Comparison of ENCODE assay signal across 1 cellular context in the genomic region with DNA sequence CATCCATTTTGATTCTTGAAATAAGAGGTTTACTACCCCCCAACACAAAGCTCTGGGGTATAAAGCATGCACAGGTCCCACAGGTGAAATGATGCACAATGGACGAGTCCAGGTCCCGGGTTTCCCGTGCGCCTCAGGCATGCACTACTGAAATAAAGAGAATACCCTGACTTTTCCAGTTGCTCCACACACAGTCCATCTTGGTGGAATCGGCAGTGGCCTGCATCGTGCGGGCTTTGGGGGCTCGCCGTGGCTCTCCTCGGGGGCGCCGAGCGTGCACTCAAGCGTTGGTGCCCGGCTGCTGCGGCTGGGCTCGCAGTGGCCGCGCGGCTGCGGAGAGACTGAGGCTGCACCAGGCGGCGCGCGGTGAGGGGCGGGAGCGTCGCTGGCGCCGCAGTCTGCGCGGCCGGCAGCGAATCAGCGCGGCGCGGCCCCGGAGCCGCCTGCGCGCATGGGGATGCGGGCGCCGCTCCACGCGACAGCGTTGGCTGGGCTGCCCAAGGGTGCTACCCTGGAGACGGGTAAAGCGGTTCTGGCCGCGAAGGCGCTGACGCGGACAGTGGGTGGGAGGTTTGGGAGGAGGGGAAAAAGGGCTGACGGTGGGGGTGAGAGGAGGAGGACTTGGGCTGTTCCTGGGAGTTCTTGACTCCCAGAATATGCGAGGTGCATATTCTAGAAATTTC.
A peak's percentile ranks its signal among the peaks of the same experiment; 100 is the strongest.
TF ChIP-seq lines count a peak whose summit lies in the region.

No MANE protein-coding gene starts in this region.

TF ChIP-seq in HEK293, 187 proteins besides CTCF, POLR2A, EP300 and RAD21 (continued from another document):
- TF ChIP-seq, protein P1, sequence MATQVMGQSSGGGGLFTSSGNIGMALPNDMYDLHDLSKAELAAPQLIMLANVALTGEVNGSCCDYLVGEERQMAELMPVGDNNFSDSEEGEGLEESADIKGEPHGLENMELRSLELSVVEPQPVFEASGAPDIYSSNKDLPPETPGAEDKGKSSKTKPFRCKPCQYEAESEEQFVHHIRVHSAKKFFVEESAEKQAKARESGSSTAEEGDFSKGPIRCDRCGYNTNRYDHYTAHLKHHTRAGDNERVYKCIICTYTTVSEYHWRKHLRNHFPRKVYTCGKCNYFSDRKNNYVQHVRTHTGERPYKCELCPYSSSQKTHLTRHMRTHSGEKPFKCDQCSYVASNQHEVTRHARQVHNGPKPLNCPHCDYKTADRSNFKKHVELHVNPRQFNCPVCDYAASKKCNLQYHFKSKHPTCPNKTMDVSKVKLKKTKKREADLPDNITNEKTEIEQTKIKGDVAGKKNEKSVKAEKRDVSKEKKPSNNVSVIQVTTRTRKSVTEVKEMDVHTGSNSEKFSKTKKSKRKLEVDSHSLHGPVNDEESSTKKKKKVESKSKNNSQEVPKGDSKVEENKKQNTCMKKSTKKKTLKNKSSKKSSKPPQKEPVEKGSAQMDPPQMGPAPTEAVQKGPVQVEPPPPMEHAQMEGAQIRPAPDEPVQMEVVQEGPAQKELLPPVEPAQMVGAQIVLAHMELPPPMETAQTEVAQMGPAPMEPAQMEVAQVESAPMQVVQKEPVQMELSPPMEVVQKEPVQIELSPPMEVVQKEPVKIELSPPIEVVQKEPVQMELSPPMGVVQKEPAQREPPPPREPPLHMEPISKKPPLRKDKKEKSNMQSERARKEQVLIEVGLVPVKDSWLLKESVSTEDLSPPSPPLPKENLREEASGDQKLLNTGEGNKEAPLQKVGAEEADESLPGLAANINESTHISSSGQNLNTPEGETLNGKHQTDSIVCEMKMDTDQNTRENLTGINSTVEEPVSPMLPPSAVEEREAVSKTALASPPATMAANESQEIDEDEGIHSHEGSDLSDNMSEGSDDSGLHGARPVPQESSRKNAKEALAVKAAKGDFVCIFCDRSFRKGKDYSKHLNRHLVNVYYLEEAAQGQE (tag by site-specific recombination; IDR thresholded peaks at IDR 0.05) = no peak
- peak; percentile 69 for TF ChIP-seq SP2 (tag by site-specific recombination; IDR thresholded peaks at IDR 0.05)
- TF ChIP-seq ZNF221 (tag by site-specific recombination; IDR thresholded peaks at IDR 0.05; ENCODE audit: borderline replicate concordance) = no peak
- no peak for TF ChIP-seq ZNF521 (tag by site-specific recombination; IDR thresholded peaks at IDR 0.05)
- TF ChIP-seq, protein P2, sequence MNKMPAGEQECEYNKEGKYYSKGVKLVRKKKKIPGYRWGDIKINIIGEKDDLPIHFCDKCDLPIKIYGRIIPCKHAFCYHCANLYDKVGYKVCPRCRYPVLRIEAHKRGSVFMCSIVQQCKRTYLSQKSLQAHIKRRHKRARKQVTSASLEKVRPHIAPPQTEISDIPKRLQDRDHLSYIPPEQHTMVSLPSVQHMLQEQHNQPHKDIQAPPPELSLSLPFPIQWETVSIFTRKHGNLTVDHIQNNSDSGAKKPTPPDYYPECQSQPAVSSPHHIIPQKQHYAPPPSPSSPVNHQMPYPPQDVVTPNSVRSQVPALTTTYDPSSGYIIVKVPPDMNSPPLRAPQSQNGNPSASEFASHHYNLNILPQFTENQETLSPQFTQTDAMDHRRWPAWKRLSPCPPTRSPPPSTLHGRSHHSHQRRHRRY (tag by site-specific recombination; IDR thresholded peaks at IDR 0.05) = no peak
- TF ChIP-seq SCRT2 (tag by site-specific recombination; IDR thresholded peaks at IDR 0.05) = peak; percentile 32; the same call in 1 of the 2 replicates
- no peak for TF ChIP-seq ZNF157 (tag by site-specific recombination; IDR thresholded peaks at IDR 0.05)
- TF ChIP-seq OVOL3 (tag by site-specific recombination; IDR thresholded peaks at IDR 0.05) = no peak
- no peak for TF ChIP-seq ZNF530 (tag by site-specific recombination; IDR thresholded peaks at IDR 0.05; ENCODE audit: low read depth)
- TF ChIP-seq ZNF830 (tag by site-specific recombination; IDR thresholded peaks at IDR 0.05; ENCODE audit: low read depth) = no peak
- TF ChIP-seq ZNF558 (tag by site-specific recombination; IDR thresholded peaks at IDR 0.05) = no peak
- TF ChIP-seq, protein P3, sequence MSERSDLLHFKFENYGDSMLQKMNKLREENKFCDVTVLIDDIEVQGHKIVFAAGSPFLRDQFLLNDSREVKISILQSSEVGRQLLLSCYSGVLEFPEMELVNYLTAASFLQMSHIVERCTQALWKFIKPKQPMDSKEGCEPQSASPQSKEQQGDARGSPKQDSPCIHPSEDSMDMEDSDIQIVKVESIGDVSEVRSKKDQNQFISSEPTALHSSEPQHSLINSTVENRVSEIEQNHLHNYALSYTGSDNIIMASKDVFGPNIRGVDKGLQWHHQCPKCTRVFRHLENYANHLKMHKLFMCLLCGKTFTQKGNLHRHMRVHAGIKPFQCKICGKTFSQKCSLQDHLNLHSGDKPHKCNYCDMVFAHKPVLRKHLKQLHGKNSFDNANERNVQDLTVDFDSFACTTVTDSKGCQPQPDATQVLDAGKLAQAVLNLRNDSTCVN (tag by site-specific recombination; optimal IDR thresholded peaks at IDR 0.05) = peak; percentile 56
- TF ChIP-seq, protein P4, sequence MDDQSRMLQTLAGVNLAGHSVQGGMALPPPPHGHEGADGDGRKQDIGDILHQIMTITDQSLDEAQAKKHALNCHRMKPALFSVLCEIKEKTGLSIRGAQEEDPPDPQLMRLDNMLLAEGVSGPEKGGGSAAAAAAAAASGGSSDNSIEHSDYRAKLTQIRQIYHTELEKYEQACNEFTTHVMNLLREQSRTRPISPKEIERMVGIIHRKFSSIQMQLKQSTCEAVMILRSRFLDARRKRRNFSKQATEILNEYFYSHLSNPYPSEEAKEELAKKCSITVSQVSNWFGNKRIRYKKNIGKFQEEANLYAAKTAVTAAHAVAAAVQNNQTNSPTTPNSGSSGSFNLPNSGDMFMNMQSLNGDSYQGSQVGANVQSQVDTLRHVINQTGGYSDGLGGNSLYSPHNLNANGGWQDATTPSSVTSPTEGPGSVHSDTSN (CRISPR knock-in tag; IDR thresholded peaks at IDR 0.05) = 0 out of 2 replicates have a peak, but pooled peaks have one; percentile 49
- no peak for TF ChIP-seq ZNF514 (tag by site-specific recombination; IDR thresholded peaks at IDR 0.05)
- TF ChIP-seq GLIS2 (tag by site-specific recombination; IDR thresholded peaks at IDR 0.05) = peak; percentile 44; the same call in 1 of the 2 replicates
- TF ChIP-seq, protein P5, sequence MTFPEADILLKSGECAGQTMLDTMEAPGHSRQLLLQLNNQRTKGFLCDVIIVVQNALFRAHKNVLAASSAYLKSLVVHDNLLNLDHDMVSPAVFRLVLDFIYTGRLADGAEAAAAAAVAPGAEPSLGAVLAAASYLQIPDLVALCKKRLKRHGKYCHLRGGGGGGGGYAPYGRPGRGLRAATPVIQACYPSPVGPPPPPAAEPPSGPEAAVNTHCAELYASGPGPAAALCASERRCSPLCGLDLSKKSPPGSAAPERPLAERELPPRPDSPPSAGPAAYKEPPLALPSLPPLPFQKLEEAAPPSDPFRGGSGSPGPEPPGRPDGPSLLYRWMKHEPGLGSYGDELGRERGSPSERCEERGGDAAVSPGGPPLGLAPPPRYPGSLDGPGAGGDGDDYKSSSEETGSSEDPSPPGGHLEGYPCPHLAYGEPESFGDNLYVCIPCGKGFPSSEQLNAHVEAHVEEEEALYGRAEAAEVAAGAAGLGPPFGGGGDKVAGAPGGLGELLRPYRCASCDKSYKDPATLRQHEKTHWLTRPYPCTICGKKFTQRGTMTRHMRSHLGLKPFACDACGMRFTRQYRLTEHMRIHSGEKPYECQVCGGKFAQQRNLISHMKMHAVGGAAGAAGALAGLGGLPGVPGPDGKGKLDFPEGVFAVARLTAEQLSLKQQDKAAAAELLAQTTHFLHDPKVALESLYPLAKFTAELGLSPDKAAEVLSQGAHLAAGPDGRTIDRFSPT (tag by site-specific recombination; IDR thresholded peaks at IDR 0.05) = 0 out of 2 replicates have a peak, but pooled peaks have one; percentile 36
- TF ChIP-seq ZNF654 (tag by site-specific recombination; IDR thresholded peaks at IDR 0.05; ENCODE audit: low read depth) = no peak
- TF ChIP-seq ZNF837 (tag by site-specific recombination; IDR thresholded peaks at IDR 0.05) = no peak
- TF ChIP-seq, protein P6, sequence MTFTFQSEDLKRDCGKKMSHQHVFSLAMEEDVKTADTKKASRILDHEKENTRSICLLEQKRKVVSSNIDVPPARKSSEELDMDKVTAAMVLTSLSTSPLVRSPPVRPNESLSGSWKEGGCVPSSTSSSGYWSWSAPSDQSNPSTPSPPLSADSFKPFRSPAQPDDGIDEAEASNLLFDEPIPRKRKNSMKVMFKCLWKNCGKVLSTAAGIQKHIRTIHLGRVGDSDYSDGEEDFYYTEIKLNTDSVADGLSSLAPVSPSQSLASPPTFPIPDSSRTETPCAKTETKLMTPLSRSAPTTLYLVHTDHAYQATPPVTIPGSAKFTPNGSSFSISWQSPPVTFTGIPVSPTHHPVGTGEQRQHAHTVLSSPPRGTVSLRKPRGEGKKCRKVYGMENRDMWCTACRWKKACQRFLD (tag by site-specific recombination; IDR thresholded peaks at IDR 0.05) = no peak
